Comparison of ENCODE assay signal across 11 cellular contexts in the genomic region with DNA sequence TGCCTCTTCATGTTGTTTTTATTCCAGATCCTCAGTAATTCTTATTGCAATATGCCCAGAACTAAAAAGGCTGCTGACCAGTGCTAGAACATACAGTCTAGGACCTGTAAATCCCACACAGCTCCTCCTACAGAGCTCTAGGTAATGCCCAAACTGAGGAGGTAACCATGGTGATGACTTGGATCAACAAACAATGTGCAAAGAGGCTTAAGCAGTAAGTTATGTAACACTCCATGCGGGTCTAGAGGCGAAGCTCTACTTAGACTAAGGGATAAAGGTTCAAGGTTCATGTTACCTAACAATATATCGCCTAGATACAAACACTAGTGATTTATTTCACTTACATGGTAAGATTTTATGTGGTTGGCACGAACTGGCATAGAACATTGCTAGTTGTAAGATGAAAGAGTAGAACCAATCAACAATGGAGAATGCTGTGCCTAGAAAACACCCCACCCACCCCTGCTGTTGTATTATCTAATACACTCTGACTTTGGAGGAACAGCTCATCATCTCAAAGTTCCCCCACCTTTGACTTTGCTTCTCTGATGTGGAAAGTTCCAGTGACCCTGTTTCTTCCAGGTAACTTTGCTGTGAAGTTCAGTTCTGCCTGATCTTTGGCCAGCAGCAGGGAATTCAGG.
DNase-seq lines count a peak whose midpoint lies in the region; ATAC-seq and TF ChIP-seq lines count a peak whose summit lies in the region.
"Had no signal": no experiment of that assay in that cellular context is flagged by ENCODE, and none has a peak within 500 bp of the region (broad histone marks: within the 10 kb centered on the region; RNA-seq: fewer than 3 reads in every experiment).

No MANE protein-coding gene starts in this region.

- peak; percentile 57 for ATAC-seq in Right ventricle myocardium superior (ENCODE audit: poor library complexity)
- ATAC-seq in heart left ventricle: no peak
- ATAC-seq in upper lobe of left lung (ENCODE audit: low FRiP score in 2 of 2): peak; percentile 80 to 86
- no peak for ATAC-seq in GM21717 (IDR thresholded peaks at IDR 0.05; ENCODE audit: unreplicated experiment)

- H3K27ac ChIP-seq in heart left ventricle (no peak overlapping the region), RWPE1 (no peak overlapping the region), upper lobe of left lung (no peak overlapping the region)
- H3K27ac ChIP-seq: C4-2B had no signal

- H3K36me3 ChIP-seq in heart left ventricle (no peaks in the 10 kb centered on the region), upper lobe of left lung (no peaks in the 10 kb centered on the region)

- no peak for TF ChIP-seq EP300 in upper lobe of left lung (IDR thresholded peaks at IDR 0.05)

- peaks cover 0 to 10% (median 0%) of the 10 kb centered on the region in 12 donors for H3K4me1 ChIP-seq in heart left ventricle
- H3K4me1 ChIP-seq in upper lobe of left lung: peaks cover 0 to 9% (median 2%) of the 10 kb centered on the region in 4 donors

- no peaks in the 10 kb centered on the region for H3K27me3 ChIP-seq in heart left ventricle
- H3K27me3 ChIP-seq in upper lobe of left lung: no peaks in the 10 kb centered on the region

- TF ChIP-seq POLR2A in heart left ventricle (IDR thresholded peaks at IDR 0.05) (no peak), upper lobe of left lung (IDR thresholded peaks at IDR 0.05) (no peak)

- 61 to 83% (median 66%) methylated on average over 4 of the region's 4 CpGs for WGBS in heart left ventricle, 4 donors
- WGBS in upper lobe of left lung, 2 donors: 44 to 58% methylated on average over 4 of the region's 4 CpGs

- TF ChIP-seq CTCF in heart left ventricle (IDR thresholded peaks at IDR 0.05) (no peak), RWPE1 (conservative IDR thresholded peaks at IDR 0.05; ENCODE audit: low read depth) (no peak), upper lobe of left lung (IDR thresholded peaks at IDR 0.05) (no peak)

- no peak for DNase-seq in Right ventricle myocardium superior
- DNase-seq in heart left ventricle: no peak
- peak; percentile 7 for DNase-seq in RWPE1 (ENCODE audit: low spot score)
- peak; percentile 31 for DNase-seq in iPS-NIHi7 (ENCODE audit: extremely low spot score)
- DNase-seq in upper lobe of left lung: peak in 1 of 2 donors; percentile 36
- no peak for DNase-seq in posterior vena cava (ENCODE audit: low spot score)
- DNase-seq in CD1c-positive myeloid dendritic cell (ENCODE audit: extremely low spot score): no peak
- DNase-seq: activated naive CD8-positive, alpha-beta T cell treated with anti-CD3 and anti-CD28 coated beads, Interleukin-2, amount 10 ng/mL, durations not matched to agents 7 days and 5 days; stimulated activated CD4-positive, alpha-beta T cell treated with anti-CD3 and anti-CD28 coated beads, Interleukin-4, amount 100 ng/mL, for 24 hours had no signal

- CTCF ChIA-PET in RWPE1 (lab: Yijun Ruan, JAX): no interaction called here

- no peaks in the 10 kb centered on the region for H3K9me3 ChIP-seq in heart left ventricle
- H3K9me3 ChIP-seq in upper lobe of left lung: no peaks in the 10 kb centered on the region

- POLR2A ChIA-PET in RWPE1 (lab: Yijun Ruan, JAX; ENCODE audit: low non-redundant PET): no interaction called here

- H3K4me3 ChIP-seq in heart left ventricle (no peak overlapping the region), upper lobe of left lung (no peak overlapping the region)

- intact Hi-C loops in Right ventricle myocardium superior (cut with DNase I) (no loop called here), heart left ventricle (cut with DNase I) (no loop called here), posterior vena cava (cut with DNase I) (no loop called here)

Comparison
In these comparisons a context has a peak if more than half of its experiments do, and no peak if none do; other contexts are left out.
1. ATAC-seq: peak in Right ventricle myocardium superior (single experiment) and upper lobe of left lung (2 of 2); none in heart left ventricle (0 of 4) and GM21717 (single experiment).
2. DNase-seq: peak in RWPE1 (single experiment) and iPS-NIHi7 (single experiment); none in Right ventricle myocardium superior (single experiment), heart left ventricle (0 of 5), posterior vena cava (single experiment) and CD1c-positive myeloid dendritic cell (single experiment).